Comparison of ENCODE assay signal across 20 cellular contexts in genomic region chr10:4003348-4003973, GRCh38.
"Had no signal": no experiment of that assay in that cellular context is flagged by ENCODE, and none has a peak within 500 bp of the region (broad histone marks: within the 10 kb centered on the region; RNA-seq: fewer than 3 reads in every experiment).

No MANE protein-coding gene starts in this region.

- H3K4me3 ChIP-seq: adrenal gland, cardiac muscle cell, dorsolateral prefrontal cortex, gastroesophageal sphincter, heart right ventricle, pancreas, transverse colon had no signal

- H3K4me1 Mint-ChIP-seq: T-helper 17 cell had no signal

- H3K27ac Mint-ChIP-seq: activated CD4-positive, alpha-beta memory T cell treated with anti-CD3 and anti-CD28 coated beads, Interleukin-2, amount 10 ng/mL, durations not matched to agents 7 days and 5 days; activated naive CD4-positive, alpha-beta T cell treated with anti-CD3 and anti-CD28 coated beads, Interleukin-2, amount 50 U/mL, for 24 hours; activated T-cell treated with anti-CD3 and anti-CD28 coated beads, Interleukin-2, amount 50 U/mL, for 24 hours; T-helper 17 cell had no signal

- H3K4me3 Mint-ChIP-seq: activated CD4-positive, alpha-beta memory T cell treated with anti-CD3 and anti-CD28 coated beads, Interleukin-2, amount 10 ng/mL, durations not matched to agents 7 days and 5 days; activated naive CD4-positive, alpha-beta T cell treated with anti-CD3 and anti-CD28 coated beads, Interleukin-2, amount 50 U/mL, for 24 hours; activated T-cell treated with anti-CD3 and anti-CD28 coated beads, Interleukin-2, amount 50 U/mL, for 24 hours; naive B cell; T-helper 17 cell had no signal

- DNase-seq: activated CD4-positive, alpha-beta memory T cell treated with anti-CD3 and anti-CD28 coated beads, Interleukin-2, amount 10 ng/mL, durations not matched to agents 7 days and 5 days; activated CD4-positive, alpha-beta T cell treated with anti-CD3 and anti-CD28 coated beads for 4 hours; activated effector memory CD4-positive, alpha-beta T cell treated with anti-CD3 and anti-CD28 coated beads, Interleukin-2, amount 50 U/mL, for 16 hours; activated T-cell treated with anti-CD3 and anti-CD28 coated beads, Interleukin-2, amount 50 U/mL, for 24 hours; adrenal gland; dorsolateral prefrontal cortex; erythroblast; heart right ventricle; mammary epithelial cell; naive B cell; pancreas; stimulated activated CD4-positive, alpha-beta T cell treated with anti-CD3 and anti-CD28 coated beads, Interleukin-12 subunit alpha, Interleukin-12 subunit beta, amount 100 ng/mL, for 4 hours; stimulated activated CD4-positive, alpha-beta T cell treated with anti-CD3 and anti-CD28 coated beads, Interleukin-2, amount 100 ng/mL, for 24 hours; stimulated activated naive CD4-positive, alpha-beta T cell treated with Interleukin-2 at 50 U/mL for 16 hours; T-helper 17 cell; transverse colon had no signal

- ATAC-seq: gastroesophageal sphincter, heart right ventricle, left lobe of liver, pancreas, T-helper 17 cell had no signal
